ENCODE assay signal across 9 cellular contexts in the genomic region with DNA sequence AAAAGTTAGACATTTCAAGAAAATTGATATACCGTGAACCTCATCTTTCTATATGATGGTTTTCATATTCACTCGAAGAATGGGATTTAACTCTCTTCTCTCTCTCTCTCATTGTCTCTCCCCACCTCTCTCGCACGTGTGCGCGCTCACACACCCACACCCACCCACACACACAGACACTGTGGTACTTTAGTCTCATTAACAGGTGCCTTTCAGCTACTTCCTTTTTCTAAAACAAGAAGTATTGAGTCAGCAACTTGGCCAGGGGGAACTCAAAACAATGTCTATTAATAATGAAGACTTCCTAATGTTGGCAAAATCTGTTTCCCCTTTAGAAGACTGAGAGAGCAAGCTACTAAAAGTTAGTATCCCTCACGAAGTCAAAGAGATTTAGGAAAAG.
A peak's percentile ranks its signal among the peaks of the same experiment; 100 is the strongest.
DNase-seq lines count a peak whose midpoint lies in the region; ATAC-seq and TF ChIP-seq lines count a peak whose summit lies in the region.
"Had no signal": no experiment of that assay in that cellular context is flagged by ENCODE, and none has a peak within 500 bp of the region (broad histone marks: within the 10 kb centered on the region; RNA-seq: fewer than 3 reads in every experiment).

No MANE protein-coding gene starts in this region.

- DNase-seq in activated CD8-positive, alpha-beta T cell treated with anti-CD3 and anti-CD28 coated beads for 36 hours: peak; percentile 13
- DNase-seq in NCI-H187 treated with DMSO at 0.1 percent for 48 hours (lab: John Stamatoyannopoulos, UW) (no peak), NCI-H226 (no peak), DMS79 (lab: John Stamatoyannopoulos, UW) (no peak), posterior vena cava (ENCODE audit: low spot score) (no peak)
- DNase-seq: NCI-H1417 had no signal

- H3K4me1 Mint-ChIP-seq in activated CD8-positive, alpha-beta T cell treated with anti-CD3 and anti-CD28 coated beads for 36 hours (ENCODE audit: low read depth): peaks cover 10% of the 10 kb centered on the region

- no peak overlapping the region for H3K4me3 Mint-ChIP-seq in activated CD8-positive, alpha-beta T cell treated with anti-CD3 and anti-CD28 coated beads for 36 hours

- H3K4me3 ChIP-seq in BLaER1: no peak overlapping the region

- H3K27me3 ChIP-seq in BLaER1: no peaks in the 10 kb centered on the region

- H3K9ac ChIP-seq in BLaER1: no peak overlapping the region; the same call in 1 of the 2 replicates

- H3K36me3 ChIP-seq in BLaER1: no peaks in the 10 kb centered on the region

- CTCF ChIA-PET in activated CD8-positive, alpha-beta T cell treated with anti-CD3 and anti-CD28 coated beads for 36 hours (lab: Charles Lee): interaction anchor here (0.9 to 1.4 kb wide), 2 partner anchors 12 to 68 kb away, joined by 3 read pairs; no protein-coding TSS in a partner anchor

- peak overlapping the region; percentile 52 for H3K27ac ChIP-seq in BLaER1

- no peaks in the 10 kb centered on the region for H4K20me1 ChIP-seq in BLaER1

- no peaks in the 10 kb centered on the region for H3K9me3 ChIP-seq in BLaER1

- peak; percentile 76 for ATAC-seq in GM19395 (IDR thresholded peaks at IDR 0.05; ENCODE audit: unreplicated experiment)
- ATAC-seq in HG03135 (IDR thresholded peaks at IDR 0.05; ENCODE audit: unreplicated experiment): peak; percentile 82
- ATAC-seq in activated CD8-positive, alpha-beta T cell treated with anti-CD3 and anti-CD28 coated beads for 36 hours: no peak

- H3K27me3 Mint-ChIP-seq in activated CD8-positive, alpha-beta T cell treated with anti-CD3 and anti-CD28 coated beads for 36 hours: peaks cover 26% of the 10 kb centered on the region

- no peaks in the 10 kb centered on the region for H3K9me3 Mint-ChIP-seq in activated CD8-positive, alpha-beta T cell treated with anti-CD3 and anti-CD28 coated beads for 36 hours

- intact Hi-C loops in activated CD8-positive, alpha-beta T cell treated with anti-CD3 and anti-CD28 coated beads for 36 hours (cut with micrococcal nuclease): no loop called here
- intact Hi-C loops in posterior vena cava (cut with DNase I): no loop called here

- no peak overlapping the region for H3K27ac Mint-ChIP-seq in activated CD8-positive, alpha-beta T cell treated with anti-CD3 and anti-CD28 coated beads for 36 hours

- H3K4me2 ChIP-seq in BLaER1: peak overlapping the region; percentile 64

- TF ChIP-seq CTCF in activated CD8-positive, alpha-beta T cell treated with anti-CD3 and anti-CD28 coated beads for 36 hours (IDR thresholded peaks at IDR 0.05): no peak

- no peaks in the 10 kb centered on the region for H3K36me3 Mint-ChIP-seq in activated CD8-positive, alpha-beta T cell treated with anti-CD3 and anti-CD28 coated beads for 36 hours (ENCODE audit: low read depth)

- POLR2A ChIA-PET in activated CD8-positive, alpha-beta T cell treated with anti-CD3 and anti-CD28 coated beads for 36 hours (lab: Charles Lee): no interaction called here

- H3K4me1 ChIP-seq in BLaER1: peaks cover 42% of the 10 kb centered on the region
